ENCODE assay signal across 24 cellular contexts in the genomic region with DNA sequence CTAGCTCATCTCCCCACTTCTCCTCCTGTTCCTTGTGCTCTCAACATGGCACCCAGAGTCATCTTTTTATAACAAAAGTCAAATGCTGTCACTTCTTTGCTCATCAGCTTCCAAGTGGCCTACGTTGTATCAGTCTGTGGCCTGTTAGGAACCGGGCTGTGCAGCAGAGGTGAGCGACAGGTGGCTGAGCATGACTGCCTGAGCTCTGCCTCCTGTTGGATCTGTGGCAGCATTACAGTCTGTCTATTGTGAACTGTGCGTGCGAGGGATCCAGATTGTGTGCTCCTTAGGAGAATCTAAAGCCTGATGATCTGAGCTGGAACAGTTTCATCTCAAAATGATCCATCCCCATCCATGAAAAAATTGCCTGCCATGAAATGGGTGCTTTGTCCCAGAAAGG.
"Had no signal": no experiment of that assay in that cellular context is flagged by ENCODE, and none has a peak within 500 bp of the region (broad histone marks: within the 10 kb centered on the region; RNA-seq: fewer than 3 reads in every experiment).

No MANE protein-coding gene starts in this region.

- ATAC-seq: activated CD4-positive, alpha-beta T cell treated with anti-CD3 and anti-CD28 coated beads for 36 hours; activated T-cell treated with anti-CD3 and anti-CD28 coated beads, Interleukin-2, amount 50 U/mL, for 4 hours; effector memory CD8-positive, alpha-beta T cell; gastrocnemius medialis; left ventricle myocardium superior; naive thymus-derived CD8-positive, alpha-beta T cell; stimulated activated naive CD8-positive, alpha-beta T cell treated with anti-CD3 and anti-CD28 coated beads, Interleukin-15, Interleukin-2, amounts not matched to agents 100 U/mL and 50 U/mL, for 24 hours had no signal

- H3K9me3 Mint-ChIP-seq: activated naive CD8-positive, alpha-beta T cell treated with anti-CD3 and anti-CD28 coated beads for 36 hours; activated T-cell treated with anti-CD3 and anti-CD28 coated beads, Interleukin-2, amount 50 U/mL, for 4 hours; activated T-helper 2 cell treated with anti-CD3 and anti-CD28 coated beads, Interferon-gamma antibody, Interleukin-2, Interleukin-4, amounts not matched to agents 10 μg/mL and 5 μg/mL and 100 μg/mL, durations not matched to agents 14 hours and 24 hours and 36 hours; effector memory CD8-positive, alpha-beta T cell; T-helper 2 cell treated with Interferon-gamma antibody and Interleukin-4, amounts not matched to agents 5 μg/mL and 100 μg/mL, for 36 hours had no signal

- H3K27ac ChIP-seq: esophagus squamous epithelium, gastrocnemius medialis, upper lobe of left lung had no signal

- H3K9me3 ChIP-seq: esophagus squamous epithelium, gastrocnemius medialis, upper lobe of left lung had no signal

- H3K27ac Mint-ChIP-seq: activated CD4-positive, alpha-beta T cell treated with anti-CD3 and anti-CD28 coated beads for 36 hours; activated naive CD8-positive, alpha-beta T cell treated with anti-CD3 and anti-CD28 coated beads for 36 hours; activated T-helper 2 cell treated with anti-CD3 and anti-CD28 coated beads, Interferon-gamma antibody, Interleukin-2, Interleukin-4, amounts not matched to agents 10 μg/mL and 5 μg/mL and 100 μg/mL, durations not matched to agents 14 hours and 24 hours and 36 hours; effector memory CD8-positive, alpha-beta T cell; mesothelial cell of epicardium; naive thymus-derived CD8-positive, alpha-beta T cell; progenitor cell of endocrine pancreas; T-helper 2 cell treated with Interferon-gamma antibody and Interleukin-4, amounts not matched to agents 5 μg/mL and 100 μg/mL, for 36 hours had no signal

- H3K4me1 Mint-ChIP-seq: activated CD4-positive, alpha-beta T cell treated with anti-CD3 and anti-CD28 coated beads for 36 hours; activated naive CD8-positive, alpha-beta T cell treated with anti-CD3 and anti-CD28 coated beads for 36 hours; mesothelial cell of epicardium; naive thymus-derived CD8-positive, alpha-beta T cell had no signal

- H3K36me3 ChIP-seq: esophagus squamous epithelium, gastrocnemius medialis, upper lobe of left lung had no signal

- DNase-seq: activated CD4-positive, alpha-beta T cell treated with anti-CD3 and anti-CD28 coated beads for 36 hours; activated CD4-positive, alpha-beta T cell treated with anti-CD3 and anti-CD28 coated beads, Interleukin-2, amount 50 U/mL, for 4 hours; activated CD8-positive, alpha-beta memory T cell treated with anti-CD3 and anti-CD28 coated beads for 24 hours; activated CD8-positive, alpha-beta memory T cell treated with anti-CD3 and anti-CD28 coated beads, Interleukin-2, amount 50 U/mL, for 4 hours; activated naive CD4-positive, alpha-beta T cell; activated naive CD8-positive, alpha-beta T cell treated with anti-CD3 and anti-CD28 coated beads for 36 hours; activated T-cell treated with anti-CD3 and anti-CD28 coated beads, Interleukin-2, amount 50 U/mL, for 4 hours; central memory CD4-positive, alpha-beta T cell; dermis blood vessel endothelial cell; effector memory CD8-positive, alpha-beta T cell; esophagus squamous epithelium; gastrocnemius medialis; hippocampal formation; left ventricle myocardium superior; mammary epithelial cell; naive thymus-derived CD8-positive, alpha-beta T cell; retina; stimulated activated CD4-positive, alpha-beta T cell treated with anti-CD3 and anti-CD28 coated beads, Interleukin-2, amount 100 ng/mL, for 48 hours; stimulated activated naive CD8-positive, alpha-beta T cell treated with anti-CD3 and anti-CD28 coated beads, Interleukin-15, Interleukin-2, amounts not matched to agents 100 U/mL and 50 U/mL, for 24 hours; upper lobe of left lung had no signal

- H3K36me3 Mint-ChIP-seq: activated naive CD8-positive, alpha-beta T cell treated with anti-CD3 and anti-CD28 coated beads for 36 hours; mesothelial cell of epicardium had no signal

- H3K4me1 ChIP-seq: esophagus squamous epithelium, gastrocnemius medialis, upper lobe of left lung had no signal

- H3K27me3 ChIP-seq: esophagus squamous epithelium, gastrocnemius medialis, upper lobe of left lung had no signal

- H3K4me3 ChIP-seq: esophagus squamous epithelium, gastrocnemius medialis, upper lobe of left lung had no signal

- H3K4me3 Mint-ChIP-seq: activated CD4-positive, alpha-beta T cell treated with anti-CD3 and anti-CD28 coated beads for 36 hours; activated naive CD8-positive, alpha-beta T cell treated with anti-CD3 and anti-CD28 coated beads for 36 hours; activated T-cell treated with anti-CD3 and anti-CD28 coated beads, Interleukin-2, amount 50 U/mL, for 4 hours; effector memory CD8-positive, alpha-beta T cell; mesothelial cell of epicardium; naive thymus-derived CD8-positive, alpha-beta T cell; T-helper 2 cell treated with Interferon-gamma antibody and Interleukin-4, amounts not matched to agents 5 μg/mL and 100 μg/mL, for 36 hours had no signal
